ENCODE assay signal across 1 cellular context in the genomic region with DNA sequence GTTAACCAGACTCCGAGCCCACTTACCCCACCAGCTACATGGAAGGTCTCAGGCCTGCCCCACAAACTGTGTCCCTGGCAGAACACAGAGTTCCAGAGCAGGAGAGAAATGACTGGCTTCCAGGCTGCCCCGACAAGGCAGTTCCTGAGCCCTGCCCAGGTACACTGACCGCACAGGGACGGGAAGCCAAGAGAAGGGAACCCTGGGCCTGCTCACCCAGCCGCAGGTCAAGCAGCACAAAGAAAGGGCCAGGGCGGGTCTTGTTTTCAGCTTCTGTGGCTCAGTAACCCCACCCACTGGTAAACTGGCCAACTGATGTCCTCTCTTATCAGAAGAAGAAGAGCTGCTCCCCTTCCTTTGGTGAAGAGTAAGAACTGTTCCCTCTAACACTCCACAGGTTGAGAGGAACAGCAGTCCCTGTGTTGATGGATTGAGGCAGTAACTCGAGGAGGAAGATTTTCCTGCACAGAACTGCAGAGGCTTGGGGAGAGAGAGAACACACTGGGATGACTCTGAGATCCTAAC.
TF ChIP-seq lines count a peak whose summit lies in the region.

No MANE protein-coding gene starts in this region.

TF ChIP-seq in GM23338, 12 proteins besides CTCF, POLR2A, EP300 and RAD21:
- TF ChIP-seq JUNB (IDR thresholded peaks at IDR 0.05; ENCODE audit: unreplicated experiment): no peak
- TF ChIP-seq, protein P1, sequence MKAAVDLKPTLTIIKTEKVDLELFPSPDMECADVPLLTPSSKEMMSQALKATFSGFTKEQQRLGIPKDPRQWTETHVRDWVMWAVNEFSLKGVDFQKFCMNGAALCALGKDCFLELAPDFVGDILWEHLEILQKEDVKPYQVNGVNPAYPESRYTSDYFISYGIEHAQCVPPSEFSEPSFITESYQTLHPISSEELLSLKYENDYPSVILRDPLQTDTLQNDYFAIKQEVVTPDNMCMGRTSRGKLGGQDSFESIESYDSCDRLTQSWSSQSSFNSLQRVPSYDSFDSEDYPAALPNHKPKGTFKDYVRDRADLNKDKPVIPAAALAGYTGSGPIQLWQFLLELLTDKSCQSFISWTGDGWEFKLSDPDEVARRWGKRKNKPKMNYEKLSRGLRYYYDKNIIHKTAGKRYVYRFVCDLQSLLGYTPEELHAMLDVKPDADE (IDR thresholded peaks at IDR 0.05): no peak
- no peak for TF ChIP-seq STAT1 (IDR thresholded peaks at IDR 0.05; ENCODE audit: unreplicated experiment)
- TF ChIP-seq CREB1 (CRISPR knock-in tag; IDR thresholded peaks at IDR 0.05; ENCODE audit: low read depth): no peak
- no peak for TF ChIP-seq EZH2 (IDR thresholded peaks at IDR 0.05; ENCODE audit: low read depth, unreplicated experiment)
- TF ChIP-seq ZNF114 (CRISPR knock-in tag; IDR thresholded peaks at IDR 0.05): no peak
- TF ChIP-seq POLR2AphosphoS5 (IDR thresholded peaks at IDR 0.05; ENCODE audit: low read depth): no peak
- TF ChIP-seq EZH2phosphoT487 (IDR thresholded peaks at IDR 0.05; ENCODE audit: unreplicated experiment): no peak
- TF ChIP-seq ZNF331 (CRISPR knock-in tag; IDR thresholded peaks at IDR 0.05; ENCODE audit: low read depth): no peak
- TF ChIP-seq, protein P2, sequence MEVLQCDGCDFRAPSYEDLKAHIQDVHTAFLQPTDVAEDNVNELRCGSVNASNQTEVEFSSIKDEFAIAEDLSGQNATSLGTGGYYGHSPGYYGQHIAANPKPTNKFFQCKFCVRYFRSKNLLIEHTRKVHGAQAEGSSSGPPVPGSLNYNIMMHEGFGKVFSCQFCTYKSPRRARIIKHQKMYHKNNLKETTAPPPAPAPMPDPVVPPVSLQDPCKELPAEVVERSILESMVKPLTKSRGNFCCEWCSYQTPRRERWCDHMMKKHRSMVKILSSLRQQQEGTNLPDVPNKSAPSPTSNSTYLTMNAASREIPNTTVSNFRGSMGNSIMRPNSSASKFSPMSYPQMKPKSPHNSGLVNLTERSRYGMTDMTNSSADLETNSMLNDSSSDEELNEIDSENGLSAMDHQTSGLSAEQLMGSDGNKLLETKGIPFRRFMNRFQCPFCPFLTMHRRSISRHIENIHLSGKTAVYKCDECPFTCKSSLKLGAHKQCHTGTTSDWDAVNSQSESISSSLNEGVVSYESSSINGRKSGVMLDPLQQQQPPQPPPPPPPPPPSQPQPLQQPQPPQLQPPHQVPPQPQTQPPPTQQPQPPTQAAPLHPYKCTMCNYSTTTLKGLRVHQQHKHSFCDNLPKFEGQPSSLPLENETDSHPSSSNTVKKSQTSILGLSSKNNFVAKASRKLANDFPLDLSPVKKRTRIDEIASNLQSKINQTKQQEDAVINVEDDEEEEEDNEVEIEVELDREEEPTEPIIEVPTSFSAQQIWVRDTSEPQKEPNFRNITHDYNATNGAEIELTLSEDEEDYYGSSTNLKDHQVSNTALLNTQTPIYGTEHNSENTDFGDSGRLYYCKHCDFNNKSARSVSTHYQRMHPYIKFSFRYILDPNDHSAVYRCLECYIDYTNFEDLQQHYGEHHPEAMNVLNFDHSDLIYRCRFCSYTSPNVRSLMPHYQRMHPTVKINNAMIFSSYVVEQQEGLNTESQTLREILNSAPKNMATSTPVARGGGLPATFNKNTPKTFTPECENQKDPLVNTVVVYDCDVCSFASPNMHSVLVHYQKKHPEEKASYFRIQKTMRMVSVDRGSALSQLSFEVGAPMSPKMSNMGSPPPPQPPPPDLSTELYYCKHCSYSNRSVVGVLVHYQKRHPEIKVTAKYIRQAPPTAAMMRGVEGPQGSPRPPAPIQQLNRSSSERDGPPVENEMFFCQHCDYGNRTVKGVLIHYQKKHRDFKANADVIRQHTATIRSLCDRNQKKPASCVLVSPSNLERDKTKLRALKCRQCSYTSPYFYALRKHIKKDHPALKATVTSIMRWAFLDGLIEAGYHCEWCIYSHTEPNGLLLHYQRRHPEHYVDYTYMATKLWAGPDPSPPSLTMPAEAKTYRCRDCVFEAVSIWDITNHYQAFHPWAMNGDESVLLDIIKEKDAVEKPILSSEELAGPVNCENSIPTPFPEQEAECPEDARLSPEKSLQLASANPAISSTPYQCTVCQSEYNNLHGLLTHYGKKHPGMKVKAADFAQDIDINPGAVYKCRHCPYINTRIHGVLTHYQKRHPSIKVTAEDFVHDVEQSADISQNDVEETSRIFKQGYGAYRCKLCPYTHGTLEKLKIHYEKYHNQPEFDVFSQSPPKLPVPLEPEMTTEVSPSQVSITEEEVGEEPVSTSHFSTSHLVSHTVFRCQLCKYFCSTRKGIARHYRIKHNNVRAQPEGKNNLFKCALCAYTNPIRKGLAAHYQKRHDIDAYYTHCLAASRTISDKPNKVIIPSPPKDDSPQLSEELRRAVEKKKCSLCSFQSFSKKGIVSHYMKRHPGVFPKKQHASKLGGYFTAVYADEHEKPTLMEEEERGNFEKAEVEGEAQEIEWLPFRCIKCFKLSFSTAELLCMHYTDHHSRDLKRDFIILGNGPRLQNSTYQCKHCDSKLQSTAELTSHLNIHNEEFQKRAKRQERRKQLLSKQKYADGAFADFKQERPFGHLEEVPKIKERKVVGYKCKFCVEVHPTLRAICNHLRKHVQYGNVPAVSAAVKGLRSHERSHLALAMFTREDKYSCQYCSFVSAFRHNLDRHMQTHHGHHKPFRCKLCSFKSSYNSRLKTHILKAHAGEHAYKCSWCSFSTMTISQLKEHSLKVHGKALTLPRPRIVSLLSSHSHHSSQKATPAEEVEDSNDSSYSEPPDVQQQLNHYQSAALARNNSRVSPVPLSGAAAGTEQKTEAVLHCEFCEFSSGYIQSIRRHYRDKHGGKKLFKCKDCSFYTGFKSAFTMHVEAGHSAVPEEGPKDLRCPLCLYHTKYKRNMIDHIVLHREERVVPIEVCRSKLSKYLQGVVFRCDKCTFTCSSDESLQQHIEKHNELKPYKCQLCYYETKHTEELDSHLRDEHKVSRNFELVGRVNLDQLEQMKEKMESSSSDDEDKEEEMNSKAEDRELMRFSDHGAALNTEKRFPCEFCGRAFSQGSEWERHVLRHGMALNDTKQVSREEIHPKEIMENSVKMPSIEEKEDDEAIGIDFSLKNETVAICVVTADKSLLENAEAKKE (CRISPR knock-in tag; IDR thresholded peaks at IDR 0.05): no peak
- TF ChIP-seq, protein P3, sequence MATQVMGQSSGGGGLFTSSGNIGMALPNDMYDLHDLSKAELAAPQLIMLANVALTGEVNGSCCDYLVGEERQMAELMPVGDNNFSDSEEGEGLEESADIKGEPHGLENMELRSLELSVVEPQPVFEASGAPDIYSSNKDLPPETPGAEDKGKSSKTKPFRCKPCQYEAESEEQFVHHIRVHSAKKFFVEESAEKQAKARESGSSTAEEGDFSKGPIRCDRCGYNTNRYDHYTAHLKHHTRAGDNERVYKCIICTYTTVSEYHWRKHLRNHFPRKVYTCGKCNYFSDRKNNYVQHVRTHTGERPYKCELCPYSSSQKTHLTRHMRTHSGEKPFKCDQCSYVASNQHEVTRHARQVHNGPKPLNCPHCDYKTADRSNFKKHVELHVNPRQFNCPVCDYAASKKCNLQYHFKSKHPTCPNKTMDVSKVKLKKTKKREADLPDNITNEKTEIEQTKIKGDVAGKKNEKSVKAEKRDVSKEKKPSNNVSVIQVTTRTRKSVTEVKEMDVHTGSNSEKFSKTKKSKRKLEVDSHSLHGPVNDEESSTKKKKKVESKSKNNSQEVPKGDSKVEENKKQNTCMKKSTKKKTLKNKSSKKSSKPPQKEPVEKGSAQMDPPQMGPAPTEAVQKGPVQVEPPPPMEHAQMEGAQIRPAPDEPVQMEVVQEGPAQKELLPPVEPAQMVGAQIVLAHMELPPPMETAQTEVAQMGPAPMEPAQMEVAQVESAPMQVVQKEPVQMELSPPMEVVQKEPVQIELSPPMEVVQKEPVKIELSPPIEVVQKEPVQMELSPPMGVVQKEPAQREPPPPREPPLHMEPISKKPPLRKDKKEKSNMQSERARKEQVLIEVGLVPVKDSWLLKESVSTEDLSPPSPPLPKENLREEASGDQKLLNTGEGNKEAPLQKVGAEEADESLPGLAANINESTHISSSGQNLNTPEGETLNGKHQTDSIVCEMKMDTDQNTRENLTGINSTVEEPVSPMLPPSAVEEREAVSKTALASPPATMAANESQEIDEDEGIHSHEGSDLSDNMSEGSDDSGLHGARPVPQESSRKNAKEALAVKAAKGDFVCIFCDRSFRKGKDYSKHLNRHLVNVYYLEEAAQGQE (IDR thresholded peaks at IDR 0.05; ENCODE audit: unreplicated experiment): no peak
- TF ChIP-seq NANOG (IDR thresholded peaks at IDR 0.05; ENCODE audit: borderline replicate concordance): no peak
TF ChIP-seq in GM23338: peak in this region for 0.
